In the genomic region with DNA sequence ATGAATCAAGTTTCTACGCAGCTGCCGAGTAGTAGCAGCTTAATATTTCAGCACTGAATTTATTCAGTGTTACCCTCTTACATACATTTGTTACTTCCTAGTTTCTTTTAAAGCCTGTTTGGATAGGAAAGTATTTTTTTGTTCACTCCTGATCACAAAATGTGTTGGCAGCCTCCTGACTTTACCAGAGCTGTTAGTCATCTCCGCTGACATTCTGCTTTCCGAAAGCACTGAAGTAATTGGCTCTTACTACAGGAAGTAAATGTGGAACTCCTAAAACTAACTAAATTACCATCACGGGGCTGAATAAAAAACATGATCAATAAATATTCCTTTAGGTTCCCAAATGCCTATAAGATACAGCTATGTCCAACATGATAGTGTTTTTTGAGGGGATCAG, we compare ENCODE assay signal across 8 cellular contexts.
DNase-seq lines count a peak whose midpoint lies in the region; ATAC-seq and TF ChIP-seq lines count a peak whose summit lies in the region.

No MANE protein-coding gene starts in this region.

- intact Hi-C loops in upper lobe of right lung (cut with DNase I), result no loop called here

- peak overlapping the region; percentile 77 for H3K4me3 Mint-ChIP-seq in activated T-helper 17 cell treated with anti-CD3 and anti-CD28 coated beads, Interleukin-2, amount 50 U/mL, for 72 hours

- peak; percentile 45 for DNase-seq in AG20443 (ENCODE audit: low spot score)
- DNase-seq in hepatic stellate cell (ENCODE audit: low spot score), result peak; percentile 16
- DNase-seq in upper lobe of right lung, result no peak
- DNase-seq in NCI-H1694 treated with DMSO at 0.1 percent for 48 hours (lab: John Stamatoyannopoulos, UW), result no peak
- no peak for DNase-seq in SHP77 treated with DMSO at 0.1 percent for 48 hours (lab: John Stamatoyannopoulos, UW)
- no peak for DNase-seq in islet precursor cell

- no peaks in the 10 kb centered on the region for H3K9me3 ChIP-seq in upper lobe of right lung

- peak overlapping the region; percentile 21 for H3K4me3 ChIP-seq in upper lobe of right lung

- H3K27ac ChIP-seq in upper lobe of right lung, result peak overlapping the region; percentile 49

- no peaks in the 10 kb centered on the region for H3K36me3 Mint-ChIP-seq in activated T-helper 17 cell treated with anti-CD3 and anti-CD28 coated beads, Interleukin-2, amount 50 U/mL, for 72 hours (ENCODE audit: low read depth)

- no peak for TF ChIP-seq CTCF in upper lobe of right lung (IDR thresholded peaks at IDR 0.05)

- H3K27me3 Mint-ChIP-seq in activated T-helper 17 cell treated with anti-CD3 and anti-CD28 coated beads, Interleukin-2, amount 50 U/mL, for 72 hours, result no peaks in the 10 kb centered on the region

- ATAC-seq in GM21737 (IDR thresholded peaks at IDR 0.05; ENCODE audit: unreplicated experiment) (peak; percentile 56), upper lobe of right lung (peak; percentile 81)
- ATAC-seq in activated T-helper 17 cell treated with anti-CD3 and anti-CD28 coated beads, Interleukin-2, amount 50 U/mL, for 72 hours (replicated peaks), result peak; percentile 80

- H3K27ac Mint-ChIP-seq in activated T-helper 17 cell treated with anti-CD3 and anti-CD28 coated beads, Interleukin-2, amount 50 U/mL, for 72 hours, result peak overlapping the region; percentile 86

- peaks cover 4% of the 10 kb centered on the region for H3K4me1 ChIP-seq in upper lobe of right lung

- H3K4me1 Mint-ChIP-seq in activated T-helper 17 cell treated with anti-CD3 and anti-CD28 coated beads, Interleukin-2, amount 50 U/mL, for 72 hours, result peaks cover 16% of the 10 kb centered on the region

- H3K36me3 ChIP-seq in upper lobe of right lung, result no peaks in the 10 kb centered on the region

- H3K27me3 ChIP-seq in upper lobe of right lung, result no peaks in the 10 kb centered on the region

- no peaks in the 10 kb centered on the region for H3K9me3 Mint-ChIP-seq in activated T-helper 17 cell treated with anti-CD3 and anti-CD28 coated beads, Interleukin-2, amount 50 U/mL, for 72 hours

Comparison
In these comparisons a context has a peak if more than half of its experiments do, and no peak if none do; other contexts are left out.
1. DNase-seq: peak in AG20443 (single experiment) and hepatic stellate cell (single experiment); none in upper lobe of right lung (single experiment), NCI-H1694 treated with DMSO at 0.1 percent for 48 hours (single experiment), SHP77 treated with DMSO at 0.1 percent for 48 hours (single experiment) and islet precursor cell (single experiment).
2. Peak in every context shown above with its lines, with median percentiles within 50 percentile points of each other: ATAC-seq.